In the genomic region with DNA sequence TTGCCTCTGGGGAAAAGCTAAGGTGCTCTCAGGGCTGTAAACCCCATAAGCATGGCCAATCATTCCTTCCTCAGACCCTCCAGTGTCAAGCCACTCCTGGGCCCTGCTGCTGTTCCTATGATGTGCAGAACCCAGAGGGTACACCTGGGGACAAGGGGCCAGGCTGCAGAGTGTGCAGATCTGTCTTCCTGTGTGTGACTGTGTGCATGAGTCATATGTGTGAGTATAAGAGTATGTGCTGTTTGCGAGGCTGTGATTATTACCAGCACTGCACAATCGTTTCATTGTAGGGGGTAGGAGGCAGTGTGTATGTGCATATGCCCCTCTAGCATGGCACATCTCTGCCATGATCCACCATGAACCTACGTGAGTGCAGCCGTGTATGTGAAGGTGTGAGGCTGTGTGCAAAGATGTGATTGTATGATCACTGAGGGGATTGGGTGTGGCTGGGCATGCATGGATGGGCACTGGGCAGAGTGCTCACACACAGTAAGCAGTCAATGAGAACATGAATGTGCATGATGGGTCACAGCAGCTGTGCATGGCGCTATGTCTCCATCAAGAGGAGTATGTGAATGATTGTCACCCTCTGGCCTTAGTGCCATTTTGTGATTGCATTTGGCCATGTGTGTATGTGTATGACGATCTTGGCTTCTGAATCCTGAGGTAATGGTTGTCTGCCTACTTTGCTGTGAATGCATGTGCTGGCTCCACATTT, we compare ENCODE assay signal across 26 cellular contexts. TPM values are rescaled to one million over a fixed set of nuclear protein-coding genes. Genes with fewer than 3 reads are reported as not detected.
DNase-seq lines count a peak whose midpoint lies in the region; ATAC-seq and TF ChIP-seq lines count a peak whose summit lies in the region.
"Had no signal": no experiment of that assay in that cellular context is flagged by ENCODE, and none has a peak within 500 bp of the region (broad histone marks: within the 10 kb centered on the region; RNA-seq: fewer than 3 reads in every experiment).

No MANE protein-coding gene starts in this region.

- H3K23ac ChIP-seq in IMR-90 (ENCODE audit: low read depth, low read length), result no peak overlapping the region
- no peak overlapping the region for H3K23ac ChIP-seq in mesendoderm (ENCODE audit: low read length)

- H2AK9ac ChIP-seq in IMR-90 (replicated peaks; ENCODE audit: low read depth, low read length, poor library complexity), result no peak overlapping the region

- H3K36me3 ChIP-seq in breast epithelium (no peaks in the 10 kb centered on the region), IMR-90 (ENCODE audit: control insufficient read depth, insufficient read depth, low read length) (no peaks in the 10 kb centered on the region), mesendoderm (ENCODE audit: control insufficient read depth, insufficient read depth, low read length) (no peaks in the 10 kb centered on the region)
- H3K36me3 ChIP-seq: thoracic aorta had no signal

- DNase-seq in T47D (ENCODE audit: low read depth in 1 of 2, low spot score in 1 of 2) (peak; percentile 31 to 65), breast epithelium (ENCODE audit: low spot score in 2 of 2) (no peak), IMR-90 (peak; percentile 13), epithelial cell of esophagus (ENCODE audit: low read depth) (peak; percentile 24), mesendoderm (no peak), NCI-H510A (lab: John Stamatoyannopoulos, UW) (no peak), activated gamma-delta T cell (lab: John Stamatoyannopoulos, UW) (no peak)
- DNase-seq: activated CD8-positive, alpha-beta memory T cell treated with anti-CD3 and anti-CD28 coated beads for 24 hours; activated T-cell treated with anti-CD3 and anti-CD28 coated beads, Interleukin-2, amount 50 U/mL, for 4 hours; CD4-positive, CD25-positive, alpha-beta regulatory T cell; foreskin melanocyte; immature natural killer cell; NCI-H1092 treated with DMSO at 0.1 percent for 48 hours; NCI-H2029 treated with DMSO at 0.1 percent for 48 hours had no signal

- in situ Hi-C loops in T47D (cut with HindIII; ENCODE audit: low pct_unique_long_range_greater_than_20kb, low sequenced_read_pairs) (no loop called here), IMR-90 (cut with MboI; ENCODE audit: low sequenced_read_pairs) (no loop called here)

- dilution Hi-C loops in IMR-90 (cut with HindIII; ENCODE audit: low sequenced_read_pairs, unreplicated experiment), result no loop called here

- H3K9me3 ChIP-seq in breast epithelium (no peaks in the 10 kb centered on the region), IMR-90 (ENCODE audit: control insufficient read depth, insufficient read depth, low read length) (no peaks in the 10 kb centered on the region)
- H3K9me3 ChIP-seq: thoracic aorta had no signal

- WGBS in IMR-90 (ENCODE audit: extremely low coverage in 2 of 2, insufficient read length in 1 of 2), 2 experiments, result 83% methylated on average over 3 of the region's 6 CpGs; no CpG with 5 or more reads in 1 of the 2 experiments
- no CpG with 5 or more reads among the region's 6 CpGs for WGBS in mesendoderm (ENCODE audit: extremely low coverage, insufficient coverage, low lambda C conversion rate)

- H3K79me1 ChIP-seq in IMR-90 (ENCODE audit: low read depth in 1 of 2, low read length in 2 of 2) (no peaks in the 10 kb centered on the region), mesendoderm (ENCODE audit: low read length) (no peaks in the 10 kb centered on the region)

- H3K4me3 ChIP-seq in breast epithelium, result no peak overlapping the region
- H3K4me3 ChIP-seq in IMR-90 (ENCODE audit: insufficient read depth, low read depth, low read length), result no peak overlapping the region
- no peak overlapping the region for H3K4me3 ChIP-seq in epithelial cell of esophagus (ENCODE audit: low read length)
- H3K4me3 ChIP-seq in mesendoderm (ENCODE audit: low read length), result no peak overlapping the region
- H3K4me3 ChIP-seq: hepatocyte, thoracic aorta had no signal

- H3K4ac ChIP-seq in IMR-90 (ENCODE audit: low read depth, low read length), result no peak overlapping the region; the same call in 1 of the 2 replicates
- H3K4ac ChIP-seq in mesendoderm (ENCODE audit: low read depth, low read length), result no peak overlapping the region

- H3K18ac ChIP-seq in IMR-90 (ENCODE audit: low read depth, low read length), result 0 out of 2 replicates have a peak overlapping the region, but pooled peaks have one; percentile 22
- no peak overlapping the region for H3K18ac ChIP-seq in mesendoderm (ENCODE audit: low read length)

- H3K4me3 Mint-ChIP-seq in stimulated activated memory B cell treated with anti-CD40 and anti-IgM and Interleukin-4, amounts not matched to agents 10 μg/mL and 1 μg/mL and 100 μg/mL, for 72 hours, result no peak overlapping the region
- H3K4me3 Mint-ChIP-seq: activated naive CD4-positive, alpha-beta T cell treated with anti-CD3 and anti-CD28 coated beads, Interleukin-2, amount 50 U/mL, for 24 hours; activated T-cell treated with anti-CD3 and anti-CD28 coated beads, Interleukin-2, amount 50 U/mL, for 4 hours; CD4-positive, CD25-positive, alpha-beta regulatory T cell; immature natural killer cell had no signal

- H4K5ac ChIP-seq in IMR-90 (ENCODE audit: low read depth, low read length) (no peak overlapping the region), mesendoderm (ENCODE audit: low read length) (no peak overlapping the region)

- peak overlapping the region; percentile 37; the same call in 1 of the 2 replicates for H2AK5ac ChIP-seq in IMR-90 (ENCODE audit: low read depth, low read length)
- H2AK5ac ChIP-seq in mesendoderm (ENCODE audit: low read length), result no peak overlapping the region

- peaks cover 15% of the 10 kb centered on the region for H3K36me3 Mint-ChIP-seq in stimulated activated memory B cell treated with anti-CD40 and anti-IgM and Interleukin-4, amounts not matched to agents 10 μg/mL and 1 μg/mL and 100 μg/mL, for 72 hours
- H3K36me3 Mint-ChIP-seq: activated naive CD4-positive, alpha-beta T cell treated with anti-CD3 and anti-CD28 coated beads, Interleukin-2, amount 50 U/mL, for 24 hours had no signal

- no peak overlapping the region for H2BK5ac ChIP-seq in IMR-90 (ENCODE audit: low read depth, low read length, poor library complexity, severe bottlenecking)
- no peak overlapping the region for H2BK5ac ChIP-seq in mesendoderm (ENCODE audit: low read length)

- H4K91ac ChIP-seq in IMR-90 (ENCODE audit: insufficient read depth, low read depth, low read length), result no peak overlapping the region

- no peaks in the 10 kb centered on the region for H4K20me1 ChIP-seq in IMR-90 (ENCODE audit: insufficient read depth, low read length)

- H2BK120ac ChIP-seq in IMR-90 (ENCODE audit: low read depth, low read length) (0 out of 2 replicates have a peak overlapping the region, but pooled peaks have one; percentile 27), mesendoderm (ENCODE audit: low read depth, low read length) (no peak overlapping the region)

- H3K4me1 Mint-ChIP-seq in stimulated activated memory B cell treated with anti-CD40 and anti-IgM and Interleukin-4, amounts not matched to agents 10 μg/mL and 1 μg/mL and 100 μg/mL, for 72 hours, result peaks cover 5% of the 10 kb centered on the region
- H3K4me1 Mint-ChIP-seq: activated naive CD4-positive, alpha-beta T cell treated with anti-CD3 and anti-CD28 coated beads, Interleukin-2, amount 50 U/mL, for 24 hours; immature natural killer cell had no signal

- H3K4me2 ChIP-seq in IMR-90 (ENCODE audit: low read depth, low read length), result no peak overlapping the region
- no peak overlapping the region for H3K4me2 ChIP-seq in mesendoderm (ENCODE audit: low read length)
- H3K4me2 ChIP-seq: hepatocyte had no signal

- no TSS peak for BruUV-seq in IMR-90 (replicated peaks; lab: Mats Ljungman, UMichigan)

- no peaks in the 10 kb centered on the region for H3K9me3 Mint-ChIP-seq in stimulated activated memory B cell treated with anti-CD40 and anti-IgM and Interleukin-4, amounts not matched to agents 10 μg/mL and 1 μg/mL and 100 μg/mL, for 72 hours
- H3K9me3 Mint-ChIP-seq: activated naive CD4-positive, alpha-beta T cell treated with anti-CD3 and anti-CD28 coated beads, Interleukin-2, amount 50 U/mL, for 24 hours; activated T-cell treated with anti-CD3 and anti-CD28 coated beads, Interleukin-2, amount 50 U/mL, for 4 hours; CD4-positive, CD25-positive, alpha-beta regulatory T cell had no signal

- H2AFZ ChIP-seq in IMR-90 (replicated peaks; ENCODE audit: low read length, poor library complexity), result peak overlapping the region; percentile 27
- H2AFZ ChIP-seq: hepatocyte had no signal

- TF ChIP-seq RAD21 in IMR-90 (IDR thresholded peaks at IDR 0.05; ENCODE audit: low read length), result no peak; the same call in 1 of the 2 replicates

- no peak overlapping the region for H2BK20ac ChIP-seq in IMR-90 (ENCODE audit: low read depth, low read length)

- POLR2A ChIA-PET in IMR-90 (lab: Charles Lee; ENCODE audit: unreplicated experiment), result no interaction called here

- intact Hi-C loops in breast epithelium (cut with DNase I; ENCODE audit: low total_unique reads), result no loop called here
- intact Hi-C loops in IMR-90 (cut with micrococcal nuclease), result no loop called here

- H2BK15ac ChIP-seq in IMR-90 (ENCODE audit: low read depth, low read length) (no peak overlapping the region), mesendoderm (replicated peaks; ENCODE audit: low read depth) (no peak overlapping the region)

- H4K8ac ChIP-seq in IMR-90 (ENCODE audit: low read depth in 2 of 2, low read length in 2 of 2), result no peak overlapping the region
- H4K8ac ChIP-seq in mesendoderm (ENCODE audit: low read depth, low read length), result no peak overlapping the region

- no peaks in the 10 kb centered on the region for H3K27me3 Mint-ChIP-seq in stimulated activated memory B cell treated with anti-CD40 and anti-IgM and Interleukin-4, amounts not matched to agents 10 μg/mL and 1 μg/mL and 100 μg/mL, for 72 hours
- H3K27me3 Mint-ChIP-seq: activated naive CD4-positive, alpha-beta T cell treated with anti-CD3 and anti-CD28 coated beads, Interleukin-2, amount 50 U/mL, for 24 hours; CD4-positive, CD25-positive, alpha-beta regulatory T cell had no signal

- H3K9ac ChIP-seq in IMR-90 (ENCODE audit: low read depth, low read length), result no peak overlapping the region
- H3K9ac ChIP-seq in mesendoderm (ENCODE audit: low read length), result no peak overlapping the region

- CTCF ChIA-PET in IMR-90 (lab: Yijun Ruan, JAX), result no interaction called here

- no peak overlapping the region for H3K14ac ChIP-seq in IMR-90 (replicated peaks; ENCODE audit: low read depth, low read length)

- H3K27me3 ChIP-seq in breast epithelium, result no peaks in the 10 kb centered on the region
- H3K27me3 ChIP-seq in IMR-90 (ENCODE audit: control insufficient read depth, insufficient read depth, low read length), result no peaks in the 10 kb centered on the region
- H3K27me3 ChIP-seq in mesendoderm (ENCODE audit: insufficient read depth, low read length, poor library complexity), result no peaks in the 10 kb centered on the region
- H3K27me3 ChIP-seq: hepatocyte had no signal

- H3K4me1 ChIP-seq in breast epithelium (no peaks in the 10 kb centered on the region), IMR-90 (ENCODE audit: control insufficient read depth, insufficient read depth, low read length) (peaks cover 4% of the 10 kb centered on the region), mesendoderm (ENCODE audit: control insufficient read depth, low read depth, low read length) (no peaks in the 10 kb centered on the region)

- TF ChIP-seq CTCF in breast epithelium (IDR thresholded peaks at IDR 0.05) (no peak), IMR-90 (conservative IDR thresholded peaks at IDR 0.05; ENCODE audit: low read depth, low read length) (no peak), epithelial cell of esophagus (IDR thresholded peaks at IDR 0.05; ENCODE audit: insufficient read depth, low read depth, low read length, missing control alignments) (no peak)

- no peaks in the 10 kb centered on the region for H3K79me2 ChIP-seq in mesendoderm (ENCODE audit: control insufficient read depth, insufficient read depth, low read length)
- H3K79me2 ChIP-seq: hepatocyte had no signal

- no peak overlapping the region for H3K27ac ChIP-seq in breast epithelium
- no peak overlapping the region for H3K27ac ChIP-seq in IMR-90 (ENCODE audit: insufficient read depth, low read length)
- no peak overlapping the region for H3K27ac ChIP-seq in mesendoderm (ENCODE audit: low read depth, low read length)
- H3K27ac ChIP-seq: epithelial cell of prostate, hepatocyte, thoracic aorta had no signal

- peaks cover 5% of the 10 kb centered on the region; the same call in 1 of the 2 replicates for H3K9me1 ChIP-seq in IMR-90 (ENCODE audit: insufficient read depth, low read length)

- TF ChIP-seq POLR2A in breast epithelium (IDR thresholded peaks at IDR 0.05) (no peak), IMR-90 (IDR thresholded peaks at IDR 0.05; ENCODE audit: low read depth, low read length) (no peak)

- peak; percentile 48 for ATAC-seq in IMR-90 (ENCODE audit: low read depth)
- ATAC-seq in stimulated activated memory B cell treated with anti-CD40 and anti-IgM and Interleukin-4, amounts not matched to agents 10 μg/mL and 1 μg/mL and 100 μg/mL, for 72 hours, result peak; percentile 27
- ATAC-seq: activated CD4-positive, CD25-positive, alpha-beta regulatory T cell treated with anti-CD3 and anti-CD28 coated beads, Interleukin-2, amount 50 U/mL, for 24 hours had no signal

- H3K56ac ChIP-seq in IMR-90 (ENCODE audit: extremely low read depth, insufficient read depth, low read length), result no peak overlapping the region
- H3K56ac ChIP-seq in mesendoderm (ENCODE audit: low read length), result no peak overlapping the region

- no peak overlapping the region for H3K27ac Mint-ChIP-seq in stimulated activated memory B cell treated with anti-CD40 and anti-IgM and Interleukin-4, amounts not matched to agents 10 μg/mL and 1 μg/mL and 100 μg/mL, for 72 hours
- H3K27ac Mint-ChIP-seq: activated naive CD4-positive, alpha-beta T cell treated with anti-CD3 and anti-CD28 coated beads, Interleukin-2, amount 50 U/mL, for 24 hours; CD4-positive, CD25-positive, alpha-beta regulatory T cell had no signal

RNA-seq across cellular contexts. Expression of gene OR1K1, which starts 2.4 kb away (rescaled TPM):
- not detected for total RNA-seq in breast epithelium
- total RNA-seq in IMR-90 (2012; rRNA removed), result not detected in 2 replicates
- polyA plus RNA-seq in IMR-90 (2012; rRNA removed), result not detected in 2 replicates
- not detected in 2 replicates for polyA plus RNA-seq in IMR-90 (2012; cell fraction: cytosol; rRNA removed)
- polyA plus RNA-seq in IMR-90 (2012; cell fraction: nucleus; rRNA removed; ENCODE audit: low replicate concordance), result not detected in 2 replicates
- polyA plus RNA-seq in mesendoderm (2013, experiment 1 of 2), result not detected
- polyA plus RNA-seq in mesendoderm (2013, experiment 2 of 2), result not detected
- total RNA-seq: activated T-cell treated with anti-CD3 and anti-CD28 coated beads, Interleukin-2, amount 50 U/mL, for 4 hours; astrocyte; CD4-positive, CD25-positive, alpha-beta regulatory T cell; hepatocyte; liver; mononuclear cell; NCI-H460; posterior vena cava; thoracic aorta had no signal
- polyA plus RNA-seq: hepatocyte, immature natural killer cell, liver, neural cell had no signal

RNA-seq across cellular contexts. Expression of gene OR5C1, which starts 8.7 kb away (rescaled TPM):
- total RNA-seq in breast epithelium, result not detected
- total RNA-seq in IMR-90 (2012; rRNA removed), result not detected in 2 replicates
- polyA plus RNA-seq in IMR-90 (2012; rRNA removed), result not detected in 2 replicates
- not detected in 2 replicates for polyA plus RNA-seq in IMR-90 (2012; cell fraction: cytosol; rRNA removed)
- not detected in 2 replicates for polyA plus RNA-seq in IMR-90 (2012; cell fraction: nucleus; rRNA removed; ENCODE audit: low replicate concordance)
- polyA plus RNA-seq in mesendoderm (2013, experiment 1 of 2), result not detected
- not detected for polyA plus RNA-seq in mesendoderm (2013, experiment 2 of 2)
- total RNA-seq: activated T-cell treated with anti-CD3 and anti-CD28 coated beads, Interleukin-2, amount 50 U/mL, for 4 hours; astrocyte; CD4-positive, CD25-positive, alpha-beta regulatory T cell; hepatocyte; liver; mononuclear cell; NCI-H460; posterior vena cava; thoracic aorta had no signal
- polyA plus RNA-seq: CD4-positive, CD25-positive, alpha-beta regulatory T cell; hepatocyte; immature natural killer cell; liver; neural cell had no signal

RNA-seq across cellular contexts. Expression of gene PDCL, which starts 30.9 kb away (rescaled TPM):
- total RNA-seq in breast epithelium (10 to 100 TPM; 14.2 to 24.9 (median 23.7) TPM), IMR-90 (2012; rRNA removed) (22.2 and 38.3 TPM in 2 replicates)
- 8.7 and 10.1 TPM in 2 replicates for polyA plus RNA-seq in IMR-90 (2012; rRNA removed)
- polyA plus RNA-seq in IMR-90 (2012; cell fraction: cytosol; rRNA removed), result 4.5 and 4.6 TPM in 2 replicates
- 1.8 and 4.0 TPM in 2 replicates for polyA plus RNA-seq in IMR-90 (2012; cell fraction: nucleus; rRNA removed; ENCODE audit: low replicate concordance)
- 14.2 TPM for polyA plus RNA-seq in mesendoderm (2013, experiment 1 of 2)
- polyA plus RNA-seq in mesendoderm (2013, experiment 2 of 2), result 14.2 TPM

RNA-seq across cellular contexts. Expression of gene OR1L6, which starts 55.4 kb away (rescaled TPM):
- total RNA-seq in breast epithelium, result not detected
- not detected in 2 replicates for total RNA-seq in IMR-90 (2012; rRNA removed)
- not detected in 2 replicates for polyA plus RNA-seq in IMR-90 (2012; rRNA removed)
- polyA plus RNA-seq in IMR-90 (2012; cell fraction: cytosol; rRNA removed), result not detected in 2 replicates
- not detected in 2 replicates for polyA plus RNA-seq in IMR-90 (2012; cell fraction: nucleus; rRNA removed; ENCODE audit: low replicate concordance)
- not detected for polyA plus RNA-seq in mesendoderm (2013, experiment 1 of 2)
- not detected for polyA plus RNA-seq in mesendoderm (2013, experiment 2 of 2)
- total RNA-seq: activated T-cell treated with anti-CD3 and anti-CD28 coated beads, Interleukin-2, amount 50 U/mL, for 4 hours; astrocyte; CD4-positive, CD25-positive, alpha-beta regulatory T cell; hepatocyte; liver; mononuclear cell; NCI-H460; posterior vena cava; thoracic aorta had no signal
- polyA plus RNA-seq: hepatocyte, immature natural killer cell, liver, neural cell had no signal

Comparison
In these comparisons a context has a peak if more than half of its experiments do, and no peak if none do; other contexts are left out.
1. DNase-seq: peak in T47D (2 of 2), IMR-90 (single experiment) and epithelial cell of esophagus (single experiment); none in breast epithelium (0 of 2), mesendoderm (single experiment), NCI-H510A (single experiment) and activated gamma-delta T cell (single experiment).